Comparison of ENCODE assay signal across 20 cellular contexts in the genomic region with DNA sequence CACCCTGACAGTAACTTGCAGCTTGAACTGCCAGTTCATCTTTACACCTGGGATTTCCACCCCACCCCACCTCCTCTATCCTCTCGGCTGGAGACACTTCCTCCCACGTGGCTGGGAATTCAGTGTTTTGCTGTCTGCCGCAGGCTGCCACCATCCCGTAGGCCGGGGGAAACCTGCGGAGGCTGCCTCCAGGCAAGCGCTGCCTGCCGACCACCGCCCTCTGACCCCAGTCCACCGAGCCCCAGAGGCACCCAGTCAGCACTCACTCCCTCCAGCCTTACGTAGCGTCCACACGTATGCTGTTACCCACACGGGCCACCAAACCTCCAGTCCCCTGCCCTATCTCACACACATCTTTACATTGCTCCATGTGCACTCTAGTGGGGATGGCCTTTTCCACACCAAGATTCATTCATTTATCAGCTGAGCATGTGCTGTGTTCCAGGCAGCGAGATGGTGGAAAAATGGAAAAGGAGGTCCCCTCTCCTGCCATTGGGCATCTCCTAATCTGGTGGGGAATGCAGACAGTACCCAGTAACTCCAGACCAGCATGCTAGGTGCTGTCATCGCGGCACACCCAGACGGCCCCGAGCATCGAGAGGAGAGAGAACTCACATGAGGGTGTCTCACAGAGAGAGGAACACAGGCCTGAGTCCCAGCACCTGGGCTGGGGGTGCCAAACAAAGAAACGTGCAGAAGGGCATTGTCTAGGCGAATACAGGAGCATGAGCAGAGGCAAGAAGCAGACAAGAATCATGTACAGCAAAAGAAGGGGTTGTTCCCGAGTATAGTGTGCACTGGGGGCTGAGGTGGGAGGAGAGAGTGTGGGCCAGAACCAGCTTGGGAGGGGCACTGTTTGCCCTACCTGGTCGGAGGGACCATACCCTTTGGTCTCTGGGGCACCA.
DNase-seq lines count a peak whose midpoint lies in the region; ATAC-seq and TF ChIP-seq lines count a peak whose summit lies in the region.
"Had no signal": no experiment of that assay in that cellular context is flagged by ENCODE, and none has a peak within 500 bp of the region (broad histone marks: within the 10 kb centered on the region; RNA-seq: fewer than 3 reads in every experiment).

No MANE protein-coding gene starts in this region.

- peak overlapping the region; percentile 97 for H3K27ac ChIP-seq in MM.1S (ENCODE audit: low read length)
- H3K27ac ChIP-seq: uterus had no signal

- peak overlapping the region; percentile 59; the same call in 1 of the 2 replicates for H3K9ac ChIP-seq in MM.1S (ENCODE audit: low read length)

- H3K27ac Mint-ChIP-seq in activated CD4-positive, alpha-beta memory T cell treated with anti-CD3 and anti-CD28 coated beads, Interleukin-2, amount 10 ng/mL, durations not matched to agents 7 days and 5 days = peak overlapping the region; percentile 34
- H3K27ac Mint-ChIP-seq in activated CD4-positive, alpha-beta memory T cell treated with anti-CD3 and anti-CD28 coated beads for 36 hours = no peak overlapping the region
- H3K27ac Mint-ChIP-seq in endothelial cell (ENCODE audit: unreplicated experiment) = no peak overlapping the region
- H3K27ac Mint-ChIP-seq in progenitor cell of endocrine pancreas = peak overlapping the region; percentile 60
- H3K27ac Mint-ChIP-seq: CD8-positive, alpha-beta T cell had no signal

- no peak for ATAC-seq in GM21423 (IDR thresholded peaks at IDR 0.05; ENCODE audit: unreplicated experiment)
- no peak for ATAC-seq in GM21528 (IDR thresholded peaks at IDR 0.05; ENCODE audit: low FRiP score, unreplicated experiment)
- ATAC-seq: CD8-positive, alpha-beta T cell had no signal

- TF ChIP-seq CTCF in MM.1S (IDR thresholded peaks at IDR 0.05; ENCODE audit: low read length) = no peak
- TF ChIP-seq CTCF in endothelial cell (IDR thresholded peaks at IDR 0.05; ENCODE audit: unreplicated experiment) = no peak
- no peak for TF ChIP-seq CTCF in progenitor cell of endocrine pancreas (IDR thresholded peaks at IDR 0.05; ENCODE audit: unreplicated experiment)

- H3K27me3 Mint-ChIP-seq in activated CD4-positive, alpha-beta memory T cell treated with anti-CD3 and anti-CD28 coated beads, Interleukin-2, amount 10 ng/mL, durations not matched to agents 7 days and 5 days = no peaks in the 10 kb centered on the region
- no peaks in the 10 kb centered on the region for H3K27me3 Mint-ChIP-seq in activated CD4-positive, alpha-beta memory T cell treated with anti-CD3 and anti-CD28 coated beads for 36 hours
- H3K27me3 Mint-ChIP-seq in endothelial cell (ENCODE audit: unreplicated experiment) = peaks cover 10% of the 10 kb centered on the region
- H3K27me3 Mint-ChIP-seq in progenitor cell of endocrine pancreas = peaks cover 3% of the 10 kb centered on the region
- H3K27me3 Mint-ChIP-seq: activated B cell treated with CpG ODN at 0.5 μM for 24 hours had no signal

- CTCF ChIA-PET in activated CD4-positive, alpha-beta memory T cell treated with anti-CD3 and anti-CD28 coated beads, Interleukin-2, amount 10 ng/mL, durations not matched to agents 7 days and 5 days (lab: Charles Lee) = no interaction called here
- CTCF ChIA-PET in activated CD4-positive, alpha-beta memory T cell treated with anti-CD3 and anti-CD28 coated beads for 36 hours (lab: Charles Lee) = no interaction called here

- H3K4me1 ChIP-seq in MM.1S (ENCODE audit: low read length) = peaks cover 40% of the 10 kb centered on the region

- peaks cover 30% of the 10 kb centered on the region for H3K4me1 Mint-ChIP-seq in activated CD4-positive, alpha-beta memory T cell treated with anti-CD3 and anti-CD28 coated beads, Interleukin-2, amount 10 ng/mL, durations not matched to agents 7 days and 5 days
- H3K4me1 Mint-ChIP-seq in activated CD4-positive, alpha-beta memory T cell treated with anti-CD3 and anti-CD28 coated beads for 36 hours (ENCODE audit: low read depth) = peaks cover 18% of the 10 kb centered on the region
- peaks cover 43% of the 10 kb centered on the region for H3K4me1 Mint-ChIP-seq in endothelial cell (ENCODE audit: unreplicated experiment)
- H3K4me1 Mint-ChIP-seq in progenitor cell of endocrine pancreas (ENCODE audit: low read depth) = peaks cover 43% of the 10 kb centered on the region

- no peaks in the 10 kb centered on the region for H3K36me3 ChIP-seq in MM.1S (replicated peaks; ENCODE audit: insufficient read depth, low read length)
- H3K36me3 ChIP-seq: uterus had no signal

- intact Hi-C loops in activated CD4-positive, alpha-beta memory T cell treated with anti-CD3 and anti-CD28 coated beads for 36 hours (cut with micrococcal nuclease) = no loop called here

- peaks cover 25% of the 10 kb centered on the region for H3F3A ChIP-seq in MM.1S (ENCODE audit: insufficient read depth, low read length)

- H3K36me3 Mint-ChIP-seq in activated CD4-positive, alpha-beta memory T cell treated with anti-CD3 and anti-CD28 coated beads, Interleukin-2, amount 10 ng/mL, durations not matched to agents 7 days and 5 days (ENCODE audit: low read depth) = no peaks in the 10 kb centered on the region
- no peaks in the 10 kb centered on the region for H3K36me3 Mint-ChIP-seq in activated CD4-positive, alpha-beta memory T cell treated with anti-CD3 and anti-CD28 coated beads for 36 hours
- H3K36me3 Mint-ChIP-seq in endothelial cell (ENCODE audit: low read depth, unreplicated experiment) = peaks cover 11% of the 10 kb centered on the region
- peaks cover 1% of the 10 kb centered on the region for H3K36me3 Mint-ChIP-seq in progenitor cell of endocrine pancreas (ENCODE audit: insufficient read depth)
- H3K36me3 Mint-ChIP-seq: CD8-positive, alpha-beta T cell had no signal

- no peaks in the 10 kb centered on the region for H3K9me2 ChIP-seq in MM.1S (replicated peaks; ENCODE audit: insufficient read depth, low read length)

- no peak overlapping the region for H2AFZ ChIP-seq in MM.1S (ENCODE audit: low read length)
- H2AFZ ChIP-seq: hepatocyte had no signal

- no peaks in the 10 kb centered on the region for H3K79me2 ChIP-seq in MM.1S (ENCODE audit: low read length)

- no peak for DNase-seq in activated CD4-positive, alpha-beta memory T cell treated with anti-CD3 and anti-CD28 coated beads, Interleukin-2, amount 10 ng/mL, durations not matched to agents 7 days and 5 days
- no peak for DNase-seq in activated CD4-positive, alpha-beta memory T cell treated with anti-CD3 and anti-CD28 coated beads for 36 hours
- DNase-seq in MM.1S = no peak
- no peak for DNase-seq in endothelial cell (ENCODE audit: low spot score)
- no peak for DNase-seq in progenitor cell of endocrine pancreas (ENCODE audit: low spot score, unreplicated experiment)
- DNase-seq in AG08395 (ENCODE audit: low spot score) = no peak
- DNase-seq: activated B cell treated with CpG ODN at 0.5 μM for 24 hours; activated naive CD4-positive, alpha-beta T cell treated with anti-CD3 and anti-CD28 coated beads, Interleukin-2, amount 50 U/mL, for 16 hours; CD8-positive, alpha-beta T cell; effector CD4-positive, alpha-beta T cell; EL; NCI-H1417; NCI-H2171; stimulated activated CD4-positive, alpha-beta T cell treated with anti-CD3 and anti-CD28 coated beads, Interleukin-12 subunit alpha, Interleukin-12 subunit beta, amount 100 ng/mL, for 4 hours; stomach; uterus had no signal

- H3K9me3 Mint-ChIP-seq in activated CD4-positive, alpha-beta memory T cell treated with anti-CD3 and anti-CD28 coated beads, Interleukin-2, amount 10 ng/mL, durations not matched to agents 7 days and 5 days = no peaks in the 10 kb centered on the region
- no peaks in the 10 kb centered on the region for H3K9me3 Mint-ChIP-seq in activated CD4-positive, alpha-beta memory T cell treated with anti-CD3 and anti-CD28 coated beads for 36 hours
- H3K9me3 Mint-ChIP-seq in endothelial cell (ENCODE audit: unreplicated experiment) = no peaks in the 10 kb centered on the region
- no peaks in the 10 kb centered on the region for H3K9me3 Mint-ChIP-seq in progenitor cell of endocrine pancreas (ENCODE audit: low read depth)
- H3K9me3 Mint-ChIP-seq: activated B cell treated with CpG ODN at 0.5 μM for 24 hours; brain; CD8-positive, alpha-beta T cell had no signal

- no peaks in the 10 kb centered on the region for H3K9me3 ChIP-seq in MM.1S (replicated peaks; ENCODE audit: insufficient read depth, low read length)
- H3K9me3 ChIP-seq: stomach, uterus had no signal

- H3K27me3 ChIP-seq in MM.1S (replicated peaks; ENCODE audit: insufficient read depth, low read length) = no peaks in the 10 kb centered on the region
- H3K27me3 ChIP-seq: hepatocyte, stomach, uterus had no signal

- POLR2A ChIA-PET in activated CD4-positive, alpha-beta memory T cell treated with anti-CD3 and anti-CD28 coated beads, Interleukin-2, amount 10 ng/mL, durations not matched to agents 7 days and 5 days (lab: Charles Lee) = interaction anchor here (0.7 to 1.0 kb wide), 2 partner anchors 149 to 169 kb away, joined by 3 to 6 read pairs; no protein-coding TSS in a partner anchor
- POLR2A ChIA-PET in activated CD4-positive, alpha-beta memory T cell treated with anti-CD3 and anti-CD28 coated beads for 36 hours (lab: Charles Lee) = interaction anchor here (1.1 kb wide), 1 partner anchor 18 kb away, joined by 3 read pairs; no protein-coding TSS in a partner anchor

- peak overlapping the region; percentile 40 for H3K4me3 ChIP-seq in MM.1S (ENCODE audit: low read length)
- H3K4me3 ChIP-seq: hepatocyte, stomach, uterus had no signal

- H3K4me3 Mint-ChIP-seq in activated CD4-positive, alpha-beta memory T cell treated with anti-CD3 and anti-CD28 coated beads, Interleukin-2, amount 10 ng/mL, durations not matched to agents 7 days and 5 days = no peak overlapping the region
- no peak overlapping the region for H3K4me3 Mint-ChIP-seq in activated CD4-positive, alpha-beta memory T cell treated with anti-CD3 and anti-CD28 coated beads for 36 hours
- H3K4me3 Mint-ChIP-seq in endothelial cell (ENCODE audit: unreplicated experiment) = peak overlapping the region; percentile 34
- no peak overlapping the region for H3K4me3 Mint-ChIP-seq in progenitor cell of endocrine pancreas (ENCODE audit: low read depth)
- H3K4me3 Mint-ChIP-seq: CD8-positive, alpha-beta T cell had no signal

- no peaks in the 10 kb centered on the region for H4K20me1 ChIP-seq in MM.1S (ENCODE audit: insufficient read depth, low read length)

- peak overlapping the region; percentile 85 for H3K4me2 ChIP-seq in MM.1S (ENCODE audit: low read depth, low read length)

Comparison
In these comparisons a context has a peak if more than half of its experiments do, and no peak if none do; other contexts are left out.
1. H3K27ac Mint-ChIP-seq: peak in activated CD4-positive, alpha-beta memory T cell treated with anti-CD3 and anti-CD28 coated beads, Interleukin-2, amount 10 ng/mL, durations not matched to agents 7 days and 5 days (single experiment) and progenitor cell of endocrine pancreas (single experiment); none in activated CD4-positive, alpha-beta memory T cell treated with anti-CD3 and anti-CD28 coated beads for 36 hours (single experiment) and endothelial cell (single experiment).